Comparison of ENCODE assay signal across 16 cellular contexts in genomic region chr10:57993302-57993701, GRCh38.
DNase-seq lines count a peak whose midpoint lies in the region; ATAC-seq, FAIRE-seq and TF ChIP-seq lines count a peak whose summit lies in the region.
"Had no signal": no experiment of that assay in that cellular context is flagged by ENCODE, and none has a peak within 500 bp of the region (broad histone marks: within the 10 kb centered on the region; RNA-seq: fewer than 3 reads in every experiment).

No MANE protein-coding gene starts in this region.

- dilution Hi-C loops in mammary epithelial cell (cut with HindIII; ENCODE audit: low sequenced_read_pairs): no loop called here

- no peak for DNase-seq in mammary epithelial cell
- no peak for DNase-seq in MCF 10A (ENCODE audit: unreplicated experiment)
- DNase-seq in PC-3: no peak
- DNase-seq in H1 (ENCODE audit: low read depth in 1 of 2, low spot score in 2 of 2): no peak
- DNase-seq in urothelium cell line (ENCODE audit: low spot score): no peak
- no peak for DNase-seq in stimulated activated CD4-positive, alpha-beta T cell treated with anti-CD3 and anti-CD28 coated beads, Interleukin-2, amount 100 ng/mL, for 24 hours
- no peak for DNase-seq in cardiac septum (ENCODE audit: low spot score)
- DNase-seq: CD4-positive, CD25-positive, alpha-beta regulatory T cell; DND-41; GDM1 had no signal

- H3K4me2 ChIP-seq in mammary epithelial cell (ENCODE audit: insufficient read depth, low read depth, low read length): no peak overlapping the region
- H3K4me2 ChIP-seq in PC-3 (ENCODE audit: low read length): no peak overlapping the region
- no peak overlapping the region for H3K4me2 ChIP-seq in H1 (ENCODE audit: insufficient read depth in 1 of 2, low read depth in 2 of 2, low read length in 2 of 2)
- H3K4me2 ChIP-seq: BLaER1 treated with 17β-estradiol and CSF1 and Interleukin-3, amounts not matched to agents 10 nM and 100 nM had no signal

- H3F3A ChIP-seq in PC-3 (ENCODE audit: low read length, unreplicated experiment): no peaks in the 10 kb centered on the region

- H3K4me1 Mint-ChIP-seq in MCF 10A (ENCODE audit: insufficient read depth, unreplicated experiment): peaks cover 10% of the 10 kb centered on the region
- H3K4me1 Mint-ChIP-seq: CD4-positive, CD25-positive, alpha-beta regulatory T cell had no signal

- H2BK20ac ChIP-seq in H1 (ENCODE audit: low read length): no peak overlapping the region

- H4K8ac ChIP-seq in H1 (ENCODE audit: extremely low read depth, insufficient read depth, low read length): no peak overlapping the region

- WGBS in mammary epithelial cell (ENCODE audit: low coverage, missing lambda C conversion rate): 96% methylated on average over 4 of the region's 4 CpGs
- 92% methylated on average over 4 of the region's 4 CpGs; no CpG with 5 or more reads in 1 of the 2 experiments for WGBS in H1 (ENCODE audit: extremely low coverage in 1 of 2, insufficient coverage in 1 of 2, insufficient read length in 1 of 2, insufficient replicate concordance in 2 of 2, low coverage in 1 of 2, low lambda C conversion rate in 2 of 2, missing lambda C conversion rate in 1 of 2), 2 experiments

- no peak overlapping the region for H3K14ac ChIP-seq in H1 (ENCODE audit: insufficient read length)

- H3K23ac ChIP-seq in H1 (ENCODE audit: insufficient read length): no peak overlapping the region

- FAIRE-seq in H1 (lab: Jason Lieb, UNC): no peak
- FAIRE-seq in urothelium cell line (lab: Jason Lieb, UNC): peak; percentile 13
- FAIRE-seq: GM19239, HTR-8/SVneo had no signal

- H3K79me2 ChIP-seq in mammary epithelial cell (ENCODE audit: insufficient read depth, low read length): no peaks in the 10 kb centered on the region
- H3K79me2 ChIP-seq in PC-3 (ENCODE audit: low read length): no peaks in the 10 kb centered on the region
- no peaks in the 10 kb centered on the region for H3K79me2 ChIP-seq in H1 (ENCODE audit: control insufficient read depth in 1 of 2, insufficient read depth in 2 of 2, low read length in 2 of 2)

- H3K4me3 ChIP-seq in mammary epithelial cell (replicated peaks in 1 of 3; ENCODE audit: insufficient read depth in 1 of 3, low read depth in 2 of 3, low read length in 3 of 3) (no peak overlapping the region), PC-3 (ENCODE audit: low read length) (no peak overlapping the region), H1 (ENCODE audit: extremely low read depth in 1 of 4, insufficient read depth in 2 of 4, low read depth in 3 of 4, low read length in 4 of 4) (no peak overlapping the region)
- H3K4me3 ChIP-seq: BLaER1 treated with 17β-estradiol and CSF1 and Interleukin-3, amounts not matched to agents 10 nM and 100 nM had no signal

- in situ Hi-C loops in mammary epithelial cell (cut with MboI; ENCODE audit: low sequenced_read_pairs in 2 of 2): no loop called here

- H3K27ac ChIP-seq in mammary epithelial cell (ENCODE audit: insufficient read depth, low read depth, low read length) (no peak overlapping the region), PC-3 (ENCODE audit: low read length) (no peak overlapping the region), H1 (ENCODE audit: low read depth, low read length) (no peak overlapping the region)
- H3K27ac ChIP-seq: 22Rv1; BLaER1 treated with 17β-estradiol and CSF1 and Interleukin-3, amounts not matched to agents 10 nM and 100 nM had no signal

- H4K5ac ChIP-seq in H1 (ENCODE audit: insufficient read length, low read depth, low read length): no peak overlapping the region

- no peaks in the 10 kb centered on the region for H3K23me2 ChIP-seq in H1 (ENCODE audit: low read depth, low read length)

- H3K27me3 ChIP-seq in mammary epithelial cell (ENCODE audit: insufficient read depth, low read length) (no peaks in the 10 kb centered on the region), PC-3 (ENCODE audit: low read length) (no peaks in the 10 kb centered on the region), H1 (replicated peaks in 1 of 4; ENCODE audit: control insufficient read depth in 3 of 4, extremely low read depth in 1 of 4, insufficient read depth in 3 of 4, low read length in 3 of 4) (no peaks in the 10 kb centered on the region)
- H3K27me3 ChIP-seq: BLaER1 treated with 17β-estradiol and CSF1 and Interleukin-3, amounts not matched to agents 10 nM and 100 nM had no signal

- H3K36me3 ChIP-seq in mammary epithelial cell (ENCODE audit: insufficient read depth, low read length) (no peaks in the 10 kb centered on the region), PC-3 (ENCODE audit: low read depth, low read length) (no peaks in the 10 kb centered on the region), H1 (ENCODE audit: control insufficient read depth in 2 of 4, insufficient read depth in 4 of 4, low read length in 3 of 4) (no peaks in the 10 kb centered on the region)
- H3K36me3 ChIP-seq: BLaER1 treated with 17β-estradiol and CSF1 and Interleukin-3, amounts not matched to agents 10 nM and 100 nM had no signal

- BruUV-seq in mammary epithelial cell (replicated peaks; lab: Mats Ljungman, UMichigan): no TSS peak
- no TSS peak for BruUV-seq in MCF 10A (replicated peaks; lab: Mats Ljungman, UMichigan)
- no TSS peak for BruUV-seq in PC-3 (replicated peaks; lab: Mats Ljungman, UMichigan)

- TF ChIP-seq POLR2A in H1 (IDR thresholded peaks at IDR 0.05; ENCODE audit: control extremely low read depth in 1 of 2, low read depth in 2 of 2, low read length in 2 of 2): no peak

- CTCF ChIA-PET in mammary epithelial cell (lab: Charles Lee; ENCODE audit: low non-redundant PET) (no interaction called here), MCF 10A (lab: Yijun Ruan, JAX) (interaction anchor here (0.6 to 3.0 kb wide), 13 partner anchors 10 to 277 kb away, joined by 3 to 14 read pairs (median 4); no protein-coding TSS in a partner anchor), PC-3 (lab: Charles Lee) (interaction anchor here (1.1 kb wide), 1 partner anchor 160 kb away, joined by 3 read pairs; no protein-coding TSS in a partner anchor), H1 (lab: Charles Lee; ENCODE audit: partially characterized antibody) (interaction anchor here (0.6 to 0.8 kb wide), 2 partner anchors 37 to 417 kb away, joined by 3 read pairs; no protein-coding TSS in a partner anchor)

- no peak; a peak in 1 of 4 replicates for TF ChIP-seq RAD21 in H1 (IDR thresholded peaks at IDR 0.05 in 1 of 2, conservative IDR thresholded peaks at IDR 0.05 in 1 of 2; ENCODE audit: low read depth in 2 of 2, low read length in 2 of 2)

- no peak overlapping the region for H2BK5ac ChIP-seq in H1 (ENCODE audit: low read depth, low read length)

- no peak overlapping the region for H2BK12ac ChIP-seq in H1 (ENCODE audit: low read depth, low read length)

- intact Hi-C loops in mammary epithelial cell (cut with micrococcal nuclease) (no loop called here), MCF 10A (cut with micrococcal nuclease) (no loop called here), PC-3 (cut with micrococcal nuclease) (no loop called here), cardiac septum (cut with DNase I) (no loop called here)

- no peak overlapping the region for H2BK15ac ChIP-seq in H1 (ENCODE audit: low read length)

- H3K4me1 ChIP-seq in mammary epithelial cell (ENCODE audit: insufficient read depth, low read length) (peaks cover 12% of the 10 kb centered on the region), PC-3 (ENCODE audit: insufficient read depth, low read length) (peaks cover 13% of the 10 kb centered on the region), H1 (replicated peaks in 1 of 4; ENCODE audit: control insufficient read depth in 3 of 4, insufficient read depth in 4 of 4, low read length in 3 of 4) (peaks cover 0 to 6% (median 1%) of the 10 kb centered on the region in 4 experiments; a peak in 3 of 7 replicates)
- H3K4me1 ChIP-seq: BLaER1 treated with 17β-estradiol and CSF1 and Interleukin-3, amounts not matched to agents 10 nM and 100 nM had no signal

- no peaks in the 10 kb centered on the region for H3K79me1 ChIP-seq in H1 (ENCODE audit: low read depth, low read length)

- H2AFZ ChIP-seq in mammary epithelial cell (ENCODE audit: low read depth, low read length): peak overlapping the region; percentile 17
- no peak overlapping the region for H2AFZ ChIP-seq in PC-3 (ENCODE audit: low read length)
- H2AFZ ChIP-seq in H1 (ENCODE audit: low read length): peak overlapping the region; percentile 36; the same call in 1 of the 2 replicates

- no peaks in the 10 kb centered on the region for H3K9me2 ChIP-seq in PC-3 (replicated peaks; ENCODE audit: low read length)

- no peak overlapping the region for H3K27ac Mint-ChIP-seq in MCF 10A (ENCODE audit: low read depth, unreplicated experiment)
- H3K27ac Mint-ChIP-seq: CD4-positive, CD25-positive, alpha-beta regulatory T cell had no signal

- POLR2A ChIA-PET in MCF 10A (lab: Yijun Ruan, JAX) (interaction anchor here (0.6 to 1.1 kb wide), 5 partner anchors 9 to 115 kb away, joined by 3 read pairs; no protein-coding TSS in a partner anchor), PC-3 (lab: Charles Lee; ENCODE audit: unreplicated experiment) (no interaction called here), H1 (lab: Charles Lee; ENCODE audit: partially characterized antibody) (no interaction called here)

- H4K20me1 ChIP-seq in mammary epithelial cell (ENCODE audit: insufficient read depth, low read length) (no peaks in the 10 kb centered on the region), PC-3 (ENCODE audit: low read length) (no peaks in the 10 kb centered on the region), H1 (replicated peaks in 1 of 2; ENCODE audit: control insufficient read depth in 1 of 2, insufficient read depth in 2 of 2, low read length in 2 of 2) (no peaks in the 10 kb centered on the region)
- H4K20me1 ChIP-seq: BLaER1 treated with 17β-estradiol and CSF1 and Interleukin-3, amounts not matched to agents 10 nM and 100 nM had no signal

- no peak overlapping the region for H2AK5ac ChIP-seq in H1 (ENCODE audit: low read depth, low read length)

- TF ChIP-seq CTCF in mammary epithelial cell (conservative IDR thresholded peaks at IDR 0.05 in 1 of 2, IDR thresholded peaks at IDR 0.05 in 1 of 2; ENCODE audit: extremely low read depth in 1 of 2, insufficient read depth in 1 of 2, low read depth in 1 of 2, low read length in 2 of 2): no peak
- no peak for TF ChIP-seq CTCF in MCF 10A (IDR thresholded peaks at IDR 0.05; ENCODE audit: unreplicated experiment)
- TF ChIP-seq CTCF in PC-3 (conservative IDR thresholded peaks at IDR 0.05; ENCODE audit: low read depth, low read length): 0 out of 2 replicates have a peak, but pooled peaks have one; percentile 3
- peak in 1 of 3 experiments; percentile 1; a peak in 1 of 4 replicates for TF ChIP-seq CTCF in H1 (IDR thresholded peaks at IDR 0.05; ENCODE audit: control extremely low read depth in 1 of 3, insufficient read depth in 1 of 3, low read depth in 1 of 3, low read length in 3 of 3)

- H3K4ac ChIP-seq in H1 (replicated peaks; ENCODE audit: insufficient read length, low read depth, low read length): no peak overlapping the region

- no peaks in the 10 kb centered on the region for H3K27me3 Mint-ChIP-seq in MCF 10A (ENCODE audit: insufficient read depth, unreplicated experiment)
- H3K27me3 Mint-ChIP-seq: CD4-positive, CD25-positive, alpha-beta regulatory T cell had no signal

- no peak overlapping the region for H2BK120ac ChIP-seq in H1 (replicated peaks; ENCODE audit: low read depth, low read length)

- H3K36me3 Mint-ChIP-seq in MCF 10A (ENCODE audit: insufficient read depth, unreplicated experiment): no peaks in the 10 kb centered on the region
- H3K36me3 Mint-ChIP-seq: CD4-positive, CD25-positive, alpha-beta regulatory T cell had no signal

- peak; percentile 10; the same call in 1 of the 2 replicates for ATAC-seq in PC-3
- no peak for ATAC-seq in HG02938 (IDR thresholded peaks at IDR 0.05; ENCODE audit: unreplicated experiment)
- ATAC-seq: HCT116 had no signal

- H3K4me3 Mint-ChIP-seq in MCF 10A (ENCODE audit: unreplicated experiment): no peak overlapping the region
- H3K4me3 Mint-ChIP-seq: CD4-positive, CD25-positive, alpha-beta regulatory T cell had no signal

- H3K9me3 ChIP-seq in mammary epithelial cell (replicated peaks; ENCODE audit: insufficient read depth, low read length): no peaks in the 10 kb centered on the region
- no peaks in the 10 kb centered on the region for H3K9me3 ChIP-seq in PC-3 (ENCODE audit: low read length)
- no peaks in the 10 kb centered on the region for H3K9me3 ChIP-seq in H1 (ENCODE audit: insufficient read depth in 2 of 2, low read depth in 1 of 2, low read length in 1 of 2)
- H3K9me3 ChIP-seq: BLaER1 treated with 17β-estradiol and CSF1 and Interleukin-3, amounts not matched to agents 10 nM and 100 nM had no signal

- no peaks in the 10 kb centered on the region for H3K9me3 Mint-ChIP-seq in MCF 10A (ENCODE audit: unreplicated experiment)

- TF ChIP-seq EP300 in H1 (IDR thresholded peaks at IDR 0.05; ENCODE audit: borderline replicate concordance in 1 of 2, low read depth in 2 of 2, low read length in 2 of 2): no peak

- no peak overlapping the region for H3K56ac ChIP-seq in H1 (replicated peaks; ENCODE audit: insufficient read length, low read depth, low read length)

- H3K9ac ChIP-seq in mammary epithelial cell (ENCODE audit: insufficient read depth, low read length) (no peak overlapping the region), PC-3 (ENCODE audit: low read length) (no peak overlapping the region), H1 (replicated peaks in 1 of 4; ENCODE audit: extremely low read depth in 1 of 4, low read depth in 3 of 4, low read length in 3 of 4) (no peak overlapping the region)
- H3K9ac ChIP-seq: BLaER1 treated with 17β-estradiol and CSF1 and Interleukin-3, amounts not matched to agents 10 nM and 100 nM had no signal

- H4K91ac ChIP-seq in H1 (replicated peaks; ENCODE audit: insufficient read length, low read length): no peak overlapping the region

- H3K18ac ChIP-seq in H1 (ENCODE audit: extremely low read depth, low read length): no peak overlapping the region
